ENCODE assay signal across 22 cellular contexts in genomic region chr20:21031666-21032065, GRCh38.
"Had no signal": no experiment of that assay in that cellular context is flagged by ENCODE, and none has a peak within 500 bp of the region (broad histone marks: within the 10 kb centered on the region; RNA-seq: fewer than 3 reads in every experiment).

No MANE protein-coding gene starts in this region.

- H3K9me3 ChIP-seq: pancreas, suprapubic skin, thyroid gland had no signal

- H2AFZ ChIP-seq: hepatocyte had no signal

- H3K36me3 Mint-ChIP-seq: natural killer cell treated with Interleukin-12 subunit alpha and Interleukin-12 subunit beta and Interleukin-15 and Interleukin-18, amount 100 ng/mL, for 72 hours; stimulated activated effector memory CD8-positive, alpha-beta T cell treated with anti-CD3 and anti-CD28 coated beads, Interleukin-12 subunit alpha, Interleukin-12 subunit beta, amount 100 ng/mL, for 72 hours; type B pancreatic cell had no signal

- ATAC-seq: foreskin keratinocyte; left colon; left ventricle myocardium superior; natural killer cell treated with Interleukin-12 subunit alpha and Interleukin-12 subunit beta and Interleukin-15 and Interleukin-18, amount 100 ng/mL, for 72 hours; pancreas; right cardiac atrium; stimulated activated effector memory CD8-positive, alpha-beta T cell treated with anti-CD3 and anti-CD28 coated beads, Interleukin-12 subunit alpha, Interleukin-12 subunit beta, amount 100 ng/mL, for 72 hours; stimulated activated naive CD8-positive, alpha-beta T cell treated with anti-CD3 and anti-CD28 coated beads, Interleukin-15, Interleukin-2, amounts not matched to agents 100 U/mL and 50 U/mL, for 24 hours had no signal

- H3K36me3 ChIP-seq: pancreas, suprapubic skin, thyroid gland had no signal

- H3K79me2 ChIP-seq: hepatocyte had no signal

- H3K27me3 ChIP-seq: foreskin keratinocyte, hepatocyte, pancreas, suprapubic skin, thyroid gland had no signal

- DNase-seq: dermis blood vessel endothelial cell; erythroblast; foreskin keratinocyte; head of caudate nucleus; left colon; left ventricle myocardium superior; mesenchymal stem cell; midbrain; occipital lobe; pancreas; right cardiac atrium; stimulated activated CD4-positive, alpha-beta T cell treated with anti-CD3 and anti-CD28 coated beads, Interleukin-4, amount 100 ng/mL, for 1 hour; stimulated activated CD8-positive, alpha-beta memory T cell treated with anti-CD3 and anti-CD28 coated beads, Interleukin-4, amount 100 ng/mL, for 48 hours; stimulated activated naive CD8-positive, alpha-beta T cell treated with anti-CD3 and anti-CD28 coated beads, Interleukin-15, Interleukin-2, amounts not matched to agents 100 U/mL and 50 U/mL, for 24 hours; thyroid gland had no signal

- H3K27ac ChIP-seq: foreskin keratinocyte, hepatocyte, pancreas, suprapubic skin, thyroid gland had no signal

- H3K4me1 ChIP-seq: foreskin keratinocyte, pancreas, suprapubic skin had no signal

- H3K4me3 ChIP-seq: hepatocyte, lung, pancreas, suprapubic skin, thyroid gland had no signal

- H3K4me2 ChIP-seq: hepatocyte had no signal

- H3K4me1 Mint-ChIP-seq: stimulated activated effector memory CD8-positive, alpha-beta T cell treated with anti-CD3 and anti-CD28 coated beads, Interleukin-12 subunit alpha, Interleukin-12 subunit beta, amount 100 ng/mL, for 72 hours had no signal

- H3K9me3 Mint-ChIP-seq: natural killer cell treated with Interleukin-12 subunit alpha and Interleukin-12 subunit beta and Interleukin-15 and Interleukin-18, amount 100 ng/mL, for 72 hours; stimulated activated effector memory CD8-positive, alpha-beta T cell treated with anti-CD3 and anti-CD28 coated beads, Interleukin-12 subunit alpha, Interleukin-12 subunit beta, amount 100 ng/mL, for 72 hours; type B pancreatic cell had no signal

- H3K27ac Mint-ChIP-seq: natural killer cell treated with Interleukin-12 subunit alpha and Interleukin-12 subunit beta and Interleukin-15 and Interleukin-18, amount 100 ng/mL, for 72 hours; progenitor cell of endocrine pancreas; stimulated activated effector memory CD8-positive, alpha-beta T cell treated with anti-CD3 and anti-CD28 coated beads, Interleukin-12 subunit alpha, Interleukin-12 subunit beta, amount 100 ng/mL, for 72 hours; type B pancreatic cell had no signal

- H3K4me3 Mint-ChIP-seq: natural killer cell treated with Interleukin-12 subunit alpha and Interleukin-12 subunit beta and Interleukin-15 and Interleukin-18, amount 100 ng/mL, for 72 hours; stimulated activated effector memory CD8-positive, alpha-beta T cell treated with anti-CD3 and anti-CD28 coated beads, Interleukin-12 subunit alpha, Interleukin-12 subunit beta, amount 100 ng/mL, for 72 hours; type B pancreatic cell had no signal
